Comparison of ENCODE assay signal across 1 cellular context in the genomic region with DNA sequence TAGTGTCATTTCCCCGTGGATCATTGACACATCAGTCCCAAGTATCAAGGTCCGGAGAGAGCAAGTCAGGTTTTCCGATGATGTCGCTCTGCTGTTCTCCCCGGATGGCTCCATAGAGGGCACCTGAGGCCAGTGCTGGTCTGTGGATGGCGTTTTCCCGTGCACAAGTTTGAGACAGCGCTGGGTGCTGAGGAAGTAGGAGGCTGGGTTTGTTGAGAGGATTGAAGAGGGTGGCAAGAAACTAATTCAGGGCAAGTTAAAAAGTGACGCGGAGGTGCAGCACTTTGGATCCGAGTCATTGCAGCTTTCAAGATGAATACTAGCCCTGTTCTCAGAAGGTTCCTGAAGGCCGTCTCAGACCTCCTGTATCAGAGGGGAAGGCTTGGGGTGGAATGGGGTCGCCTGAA.
TF ChIP-seq lines count a peak whose summit lies in the region.

No MANE protein-coding gene starts in this region.

TF ChIP-seq in HCT116, 20 proteins besides CTCF, POLR2A, EP300 and RAD21 (continued from another document):
- no peak for TF ChIP-seq MAX (IDR thresholded peaks at IDR 0.05)
- TF ChIP-seq ELF1 (IDR thresholded peaks at IDR 0.05; ENCODE audit: borderline replicate concordance, low read depth): no peak
- TF ChIP-seq SIN3A (IDR thresholded peaks at IDR 0.05; ENCODE audit: low read depth): no peak
- no peak for TF ChIP-seq SP1 (IDR thresholded peaks at IDR 0.05; ENCODE audit: low read depth)
- no peak for TF ChIP-seq ZFX (IDR thresholded peaks at IDR 0.05)
- TF ChIP-seq FOSL1 (IDR thresholded peaks at IDR 0.05; ENCODE audit: low read depth): no peak
- TF ChIP-seq ZNF274 (IDR thresholded peaks at IDR 0.05; ENCODE audit: low read depth, low read length): no peak
- TF ChIP-seq CBX3 (IDR thresholded peaks at IDR 0.05; ENCODE audit: low read depth): no peak
